ENCODE assay signal across 10 cellular contexts in genomic region chr9:121736964-121737462, GRCh38.
DNase-seq lines count a peak whose midpoint lies in the region; ATAC-seq and TF ChIP-seq lines count a peak whose summit lies in the region.
"Had no signal": no experiment of that assay in that cellular context is flagged by ENCODE, and none has a peak within 500 bp of the region (broad histone marks: within the 10 kb centered on the region; RNA-seq: fewer than 3 reads in every experiment).

No MANE protein-coding gene starts in this region.

- no peaks in the 10 kb centered on the region for H3K9me2 ChIP-seq in PC-3 (replicated peaks; ENCODE audit: low read length)

- H2AFZ ChIP-seq in PC-3 (ENCODE audit: low read length) = no peak overlapping the region

- H3K4me1 Mint-ChIP-seq in nephron = peaks cover 83% of the 10 kb centered on the region

- CTCF ChIA-PET in PC-3 (lab: Charles Lee) = no interaction called here

- no peak overlapping the region for H3K27ac ChIP-seq in PC-3 (ENCODE audit: low read length)

- H3K9me3 Mint-ChIP-seq in nephron = no peaks in the 10 kb centered on the region

- H3F3A ChIP-seq in PC-3 (ENCODE audit: low read length, unreplicated experiment) = no peaks in the 10 kb centered on the region

- peak overlapping the region; percentile 65 to 81 (median 77) for H3K4me3 Mint-ChIP-seq in nephron
- H3K4me3 Mint-ChIP-seq: CD4-positive, CD25-positive, alpha-beta regulatory T cell had no signal

- DNase-seq in AG08396 (ENCODE audit: low spot score) = peak; percentile 47
- DNase-seq in PC-3 = peak; percentile 14
- DNase-seq in fibroblast of villous mesenchyme (ENCODE audit: low read depth) = no peak
- DNase-seq in stimulated activated CD4-positive, alpha-beta T cell treated with anti-CD3 and anti-CD28 coated beads, Interleukin-12 subunit alpha, Interleukin-12 subunit beta, amount 100 ng/mL, for 4 hours = no peak
- DNase-seq in NCI-H2196 (lab: John Stamatoyannopoulos, UW; ENCODE audit: unreplicated experiment) = no peak
- DNase-seq in T-helper 1 cell = no peak
- DNase-seq: activated gamma-delta T cell; CD4-positive, CD25-positive, alpha-beta regulatory T cell had no signal

- H3K4me2 ChIP-seq in PC-3 (ENCODE audit: low read length) = no peak overlapping the region

- intact Hi-C loops in PC-3 (cut with micrococcal nuclease) = no loop called here

- H3K79me2 ChIP-seq in PC-3 (ENCODE audit: low read length) = 0 out of 2 replicates have a peak, but pooled peaks cover 6% of the 10 kb centered on the region

- no peaks in the 10 kb centered on the region for H3K27me3 ChIP-seq in PC-3 (ENCODE audit: low read length)

- H3K27me3 Mint-ChIP-seq in nephron (ENCODE audit: low read depth) = no peaks in the 10 kb centered on the region

- ATAC-seq in PC-3 (no peak), GM21529 (IDR thresholded peaks at IDR 0.05; ENCODE audit: unreplicated experiment) (no peak)

- no peaks in the 10 kb centered on the region for H3K4me1 ChIP-seq in PC-3 (ENCODE audit: insufficient read depth, low read length)

- no peaks in the 10 kb centered on the region for H3K9me3 ChIP-seq in PC-3 (ENCODE audit: low read length)

- H3K27ac Mint-ChIP-seq in nephron = peak overlapping the region; percentile 70 to 89 (median 83)
- H3K27ac Mint-ChIP-seq: CD4-positive, CD25-positive, alpha-beta regulatory T cell had no signal

- POLR2A ChIA-PET in PC-3 (lab: Charles Lee; ENCODE audit: unreplicated experiment) = no interaction called here

- no peak overlapping the region for H3K9ac ChIP-seq in PC-3 (ENCODE audit: low read length)

- H3K4me3 ChIP-seq in PC-3 (ENCODE audit: low read length) (no peak overlapping the region), fibroblast of villous mesenchyme (ENCODE audit: low read depth, low read length) (peak overlapping the region; percentile 47)

- TF ChIP-seq CTCF in PC-3 (conservative IDR thresholded peaks at IDR 0.05; ENCODE audit: low read depth, low read length) (no peak), fibroblast of villous mesenchyme (IDR thresholded peaks at IDR 0.05; ENCODE audit: insufficient read depth, low read depth, low read length) (no peak), nephron (IDR thresholded peaks at IDR 0.05; ENCODE audit: unreplicated experiment in 3 of 3) (no peak)

- H4K20me1 ChIP-seq in PC-3 (ENCODE audit: low read length) = no peaks in the 10 kb centered on the region

- no peaks in the 10 kb centered on the region for H3K36me3 ChIP-seq in PC-3 (ENCODE audit: low read depth, low read length)

- no peaks in the 10 kb centered on the region for H3K36me3 Mint-ChIP-seq in nephron (ENCODE audit: low read depth)
- H3K36me3 Mint-ChIP-seq: CD4-positive, CD25-positive, alpha-beta regulatory T cell had no signal

- no TSS peak for BruUV-seq in PC-3 (replicated peaks; lab: Mats Ljungman, UMichigan)

Comparison
In these comparisons a context has a peak if more than half of its experiments do, and no peak if none do; other contexts are left out.
1. DNase-seq: peak in AG08396 (single experiment) and PC-3 (single experiment); none in fibroblast of villous mesenchyme (single experiment), stimulated activated CD4-positive, alpha-beta T cell treated with anti-CD3 and anti-CD28 coated beads, Interleukin-12 subunit alpha, Interleukin-12 subunit beta, amount 100 ng/mL, for 4 hours (single experiment), NCI-H2196 (single experiment) and T-helper 1 cell (0 of 5).